In the genomic region with DNA sequence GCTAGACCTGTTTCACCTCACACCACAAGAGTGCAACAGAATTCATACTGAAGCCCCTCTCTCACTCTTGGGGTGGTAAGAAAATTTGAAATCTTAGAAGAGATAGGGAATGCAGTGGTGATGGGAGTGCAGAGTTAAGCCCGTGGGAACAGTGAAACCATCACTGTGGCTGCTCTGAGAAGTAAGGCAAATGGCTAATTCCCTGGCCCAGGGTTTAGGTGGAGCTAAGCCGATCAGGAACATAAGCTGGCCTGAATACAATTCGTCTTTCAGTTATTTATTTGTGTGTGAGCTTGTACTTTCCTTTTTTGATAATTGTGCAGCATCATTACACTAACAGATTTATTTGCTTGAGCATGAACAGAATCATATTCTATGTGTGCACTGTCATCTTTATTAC, we compare ENCODE assay signal across 21 cellular contexts.
"Had no signal": no experiment of that assay in that cellular context is flagged by ENCODE, and none has a peak within 500 bp of the region (broad histone marks: within the 10 kb centered on the region; RNA-seq: fewer than 3 reads in every experiment).

No MANE protein-coding gene starts in this region.

- ATAC-seq: K562 had no signal

- H3K4me3 ChIP-seq: K562, SJSA1, SK-N-MC had no signal

- H3K9me3 ChIP-seq: SJSA1 had no signal

- DNase-seq: Kasumi-1, NCI-H1048, NCI-H1105, NCI-H1436 treated with DMSO at 0.1 percent for 48 hours, NCI-H1694, NCI-H187 treated with DMSO at 0.1 percent for 48 hours, NCI-H2029 treated with DMSO at 0.1 percent for 48 hours, NCI-H2171 treated with DMSO at 0.1 percent for 48 hours, NCI-H446 treated with DMSO at 0.1 percent for 48 hours, NCI-H510A treated with DMSO at 0.1 percent for 48 hours, NCI-H526, Right ventricle myocardium superior, RPMI8226, SIG-M5 had no signal

- H3K27ac ChIP-seq: HL-60, KMS-11, SJSA1, SK-N-MC had no signal

- FAIRE-seq: HTR-8/SVneo, K562 had no signal

- H3K4me1 Mint-ChIP-seq: IgD-negative memory B cell had no signal

- H3K4me3 Mint-ChIP-seq: IgD-negative memory B cell had no signal

- H3K4me1 ChIP-seq: SJSA1 had no signal

- H3K36me3 Mint-ChIP-seq: IgD-negative memory B cell had no signal

- H3K36me3 ChIP-seq: SJSA1 had no signal

- H3K27me3 Mint-ChIP-seq: IgD-negative memory B cell had no signal

- H3K27me3 ChIP-seq: SJSA1 had no signal

- H3K27ac Mint-ChIP-seq: IgD-negative memory B cell had no signal
